In the genomic region with DNA sequence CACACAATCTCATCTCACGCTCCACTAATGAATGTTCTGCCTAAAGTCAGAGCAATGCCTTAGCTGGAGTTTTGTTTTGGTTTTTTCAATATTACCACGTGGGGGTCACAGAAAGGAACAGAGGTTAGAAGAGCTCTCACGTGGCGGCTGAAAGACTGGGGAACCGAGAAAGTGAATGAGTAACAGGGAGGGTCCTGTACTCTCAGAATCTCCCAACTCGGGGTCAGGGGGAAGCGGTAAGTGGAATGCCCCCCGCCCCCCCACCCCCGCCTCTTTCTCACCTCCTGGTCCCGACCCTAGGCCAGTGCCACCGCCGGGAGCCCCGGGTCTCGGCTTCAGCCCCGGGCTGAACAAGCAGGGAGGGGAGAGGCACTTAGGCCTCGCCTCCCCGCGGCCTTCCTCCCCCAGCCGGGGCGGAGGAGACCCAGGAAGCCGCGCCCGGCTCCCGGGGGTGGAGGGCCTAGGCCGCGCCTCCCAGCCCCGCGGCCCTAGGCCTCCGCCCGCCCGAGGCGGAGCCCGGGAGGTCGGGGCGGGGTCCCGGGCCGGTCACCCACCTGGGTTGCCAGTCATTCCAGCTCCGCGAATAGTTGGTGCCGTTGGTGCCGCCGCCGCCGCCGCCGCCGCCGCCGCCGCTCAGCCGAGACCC, we compare ENCODE assay signal across 8 cellular contexts.
A peak's percentile ranks its signal among the peaks of the same experiment; 100 is the strongest.
DNase-seq lines count a peak whose midpoint lies in the region; ATAC-seq and TF ChIP-seq lines count a peak whose summit lies in the region.
"Not testable (repeated sequence)": the region's sequence is repeated elsewhere in the genome, so short reads cannot be mapped to it uniquely, and the experiment has no call there.

No MANE protein-coding gene starts in this region.

- CTCF ChIA-PET in AG04450 (lab: Charles Lee), result interaction anchor here (0.6 kb wide), 1 partner anchor 1945 kb away, joined by 10 read pairs; no protein-coding TSS in a partner anchor

- H3K4me1 ChIP-seq in NT2/D1 (ENCODE audit: insufficient read depth, insufficient read length); liver (ENCODE audit: control insufficient read depth in 4 of 4, insufficient read depth in 4 of 4, low read length in 3 of 4): not testable (repeated sequence)
- peaks cover 0 to 13% of the 10 kb centered on the region in 2 donors for H3K4me1 ChIP-seq in duodenal mucosa (ENCODE audit: control insufficient read depth in 1 of 2, insufficient read depth in 2 of 2, low read length in 2 of 2)

- peak overlapping the region; percentile 66 for H3K4me3 ChIP-seq in AG04450 (ENCODE audit: low read depth, low read length)
- peak overlapping the region; percentile 88 for H3K4me3 ChIP-seq in NT2/D1 (ENCODE audit: insufficient read length, low read depth)
- peak overlapping the region in 1 of 2 donors; percentile 71 for H3K4me3 ChIP-seq in duodenal mucosa (ENCODE audit: low read depth in 1 of 2, low read length in 2 of 2)
- peak overlapping the region in 1 of 3 donors; percentile 84 for H3K4me3 ChIP-seq in liver (ENCODE audit: low read depth in 1 of 3, low read length in 3 of 3)

- H3K27ac ChIP-seq in AG04450 (ENCODE audit: low read depth, low read length) (peak overlapping the region; percentile 73), duodenal mucosa (ENCODE audit: low read depth, low read length) (peak overlapping the region; percentile 95), liver (ENCODE audit: low read depth in 1 of 2, low read length in 2 of 2) (peak overlapping the region; percentile 95 to 99)

- H3K27me3 ChIP-seq in AG04450 (ENCODE audit: control insufficient read depth, insufficient read depth, low read length); NT2/D1 (ENCODE audit: insufficient read depth, insufficient read length); duodenal mucosa (ENCODE audit: control insufficient read depth in 1 of 2, insufficient read depth in 2 of 2, low read length in 2 of 2); liver (ENCODE audit: control insufficient read depth in 4 of 4, insufficient read depth in 4 of 4, low read length in 3 of 4): not testable (repeated sequence)

- POLR2A ChIA-PET in AG04450 (lab: Yijun Ruan, JAX), result not testable (repeated sequence)

- peak overlapping the region; percentile 93 for H3K9ac ChIP-seq in NT2/D1 (ENCODE audit: insufficient read length, low read depth)
- H3K9ac ChIP-seq in duodenal mucosa (ENCODE audit: low read depth in 1 of 2, low read length in 2 of 2); liver (ENCODE audit: low read depth in 1 of 2, low read length in 2 of 2): not testable (repeated sequence)

- TF ChIP-seq CTCF in AG04450 (IDR thresholded peaks at IDR 0.05; ENCODE audit: low read depth, low read length); liver (IDR thresholded peaks at IDR 0.05; ENCODE audit: low read depth, low read length, missing input control): not testable (repeated sequence)

- DNase-seq in AG04450 (ENCODE audit: low read depth, low spot score); NT2/D1 (ENCODE audit: low read depth, low spot score): not testable (repeated sequence)
- DNase-seq in activated CD8-positive, alpha-beta memory T cell treated with anti-CD3 and anti-CD28 coated beads, Interleukin-2, amount 50 U/mL, for 4 hours, result peak; percentile 74
- peak; percentile 55 to 56 for DNase-seq in stimulated activated CD4-positive, alpha-beta T cell treated with anti-CD3 and anti-CD28 coated beads, Interleukin-1b, Interleukin-23, amount 100 ng/mL, for 4 hours (ENCODE audit: low read depth in 2 of 2)

- peaks cover 11% of the 10 kb centered on the region for H3K36me3 ChIP-seq in NT2/D1 (ENCODE audit: insufficient read depth, insufficient read length, low read length)
- H3K36me3 ChIP-seq in duodenal mucosa (ENCODE audit: control insufficient read depth in 1 of 2, insufficient read depth in 2 of 2, low read length in 2 of 2); liver (ENCODE audit: control insufficient read depth in 4 of 4, insufficient read depth in 3 of 4, low read depth in 1 of 4, low read length in 3 of 4): not testable (repeated sequence)

- ATAC-seq in GM19438 (IDR thresholded peaks at IDR 0.05; ENCODE audit: low read depth, unreplicated experiment) (peak; percentile 55), HG03139 (IDR thresholded peaks at IDR 0.05; ENCODE audit: unreplicated experiment) (peak; percentile 35)

- under 1% methylated on average over 44 of the region's 51 CpGs for WGBS in liver

- not testable (repeated sequence) for TF ChIP-seq RAD21 in liver (IDR thresholded peaks at IDR 0.05)

- H3K9me3 ChIP-seq in AG04450 (ENCODE audit: control insufficient read depth, insufficient read depth, low read length); NT2/D1 (ENCODE audit: insufficient read depth, low read length); duodenal mucosa (ENCODE audit: control insufficient read depth in 1 of 2, low read length in 2 of 2); liver (ENCODE audit: control insufficient read depth in 4 of 4, low read length in 3 of 4): not testable (repeated sequence)
